Comparison of ENCODE assay signal across 14 cellular contexts in genomic region chr2:150141241-150142001, GRCh38.
DNase-seq lines count a peak whose midpoint lies in the region; TF ChIP-seq lines count a peak whose summit lies in the region.
"Had no signal": no experiment of that assay in that cellular context is flagged by ENCODE, and none has a peak within 500 bp of the region (broad histone marks: within the 10 kb centered on the region; RNA-seq: fewer than 3 reads in every experiment).

No MANE protein-coding gene starts in this region.

- TF ChIP-seq CTCF in DOHH2 (IDR thresholded peaks at IDR 0.05; ENCODE audit: low read depth, low read length, poor library complexity, severe bottlenecking) (no peak), sigmoid colon (IDR thresholded peaks at IDR 0.05) (no peak)

- no peak for TF ChIP-seq EP300 in sigmoid colon (IDR thresholded peaks at IDR 0.05)

- H3K4me1 ChIP-seq in DOHH2 (ENCODE audit: control insufficient read depth, low read length) (peaks cover 13% of the 10 kb centered on the region), SJSA1 (replicated peaks) (peaks cover 45% of the 10 kb centered on the region), sigmoid colon (peaks cover 0 to 4% (median 0%) of the 10 kb centered on the region in 4 donors)
- H3K4me1 ChIP-seq: thyroid gland had no signal

- intact Hi-C loops in sigmoid colon (cut with DNase I): no loop called here

- H3K4me2 ChIP-seq in DOHH2 (ENCODE audit: low read length): peak overlapping the region; percentile 23; the same call in 1 of the 2 replicates

- H3K4me3 ChIP-seq in DOHH2 (ENCODE audit: low read length): peak overlapping the region; percentile 2; the same call in 1 of the 2 replicates
- H3K4me3 ChIP-seq in Jurkat, Clone E6-1 (ENCODE audit: low read length): no peak overlapping the region
- H3K4me3 ChIP-seq in SJSA1: no peak overlapping the region
- H3K4me3 ChIP-seq in sigmoid colon: no peak overlapping the region
- H3K4me3 ChIP-seq: left ventricle myocardium inferior, thyroid gland had no signal

- peaks cover 4% of the 10 kb centered on the region; the same call in 1 of the 2 replicates for H3K9me3 ChIP-seq in DOHH2 (ENCODE audit: control insufficient read depth, insufficient read depth, low read length)
- peaks cover under 1% of the 10 kb centered on the region; the same call in 1 of the 2 replicates for H3K9me3 ChIP-seq in SJSA1 (replicated peaks)
- peaks cover 0 to 4% (median 2%) of the 10 kb centered on the region in 4 donors for H3K9me3 ChIP-seq in sigmoid colon
- H3K9me3 ChIP-seq: thyroid gland had no signal

- no peak for TF ChIP-seq POLR2A in sigmoid colon (IDR thresholded peaks at IDR 0.05)

- H3K9me2 ChIP-seq in DOHH2 (replicated peaks; ENCODE audit: control insufficient read depth, low read length): no peaks in the 10 kb centered on the region

- no peaks in the 10 kb centered on the region for H4K20me1 ChIP-seq in DOHH2 (ENCODE audit: control insufficient read depth, insufficient read depth, low read depth, low read length)

- 9 to 28% methylated on average over 4 of the region's 4 CpGs for WGBS in sigmoid colon, 2 donors

- H3F3A ChIP-seq in DOHH2 (ENCODE audit: control insufficient read depth, insufficient read depth): no peaks in the 10 kb centered on the region

- H3K27me3 ChIP-seq in DOHH2 (ENCODE audit: control insufficient read depth, low read length): no peaks in the 10 kb centered on the region
- H3K27me3 ChIP-seq in SJSA1 (replicated peaks): no peaks in the 10 kb centered on the region
- no peaks in the 10 kb centered on the region for H3K27me3 ChIP-seq in sigmoid colon
- H3K27me3 ChIP-seq: thyroid gland had no signal

- H3K27ac ChIP-seq in DOHH2 (ENCODE audit: low read depth, low read length) (peak overlapping the region; percentile 14; the same call in 1 of the 2 replicates), SJSA1 (peak overlapping the region; percentile 89), sigmoid colon (no peak overlapping the region)
- H3K27ac ChIP-seq: left ventricle myocardium inferior, thyroid gland had no signal

- DNase-seq in Jurkat, Clone E6-1 (ENCODE audit: low read depth, low spot score): peak; percentile 16
- DNase-seq in SJSA1 (ENCODE audit: low read depth in 1 of 2, low spot score in 2 of 2): no peak
- DNase-seq in iris pigment epithelial cell (ENCODE audit: low read depth): peak; percentile 58
- no peak for DNase-seq in NCI-H1694 treated with DMSO at 0.1 percent for 48 hours (lab: John Stamatoyannopoulos, UW)
- no peak for DNase-seq in sigmoid colon
- DNase-seq in SHP77 (lab: John Stamatoyannopoulos, UW): no peak
- DNase-seq in SKM-1 treated with dmso at 0.1 percent for 144 hours (lab: John Stamatoyannopoulos, UW; ENCODE audit: unreplicated experiment): no peak
- DNase-seq: activated CD4-positive, alpha-beta T cell treated with anti-CD3 and anti-CD28 coated beads, Interleukin-2, amount 50 U/mL, for 48 hours; activated gamma-delta T cell treated with Interleukin-2 at 50 U/mL for 16 hours; CD8-positive, alpha-beta memory T cell; Karpas-422; left ventricle myocardium inferior; thyroid gland had no signal

- no peaks in the 10 kb centered on the region for H3K79me2 ChIP-seq in DOHH2 (ENCODE audit: control insufficient read depth, low read length)

- H3K36me3 ChIP-seq in DOHH2 (ENCODE audit: control insufficient read depth, low read length) (no peaks in the 10 kb centered on the region), SJSA1 (no peaks in the 10 kb centered on the region), sigmoid colon (no peaks in the 10 kb centered on the region)
- H3K36me3 ChIP-seq: left ventricle myocardium inferior, thyroid gland had no signal

Comparison
In these comparisons a context has a peak if more than half of its experiments do, and no peak if none do; other contexts are left out.
1. H3K27ac ChIP-seq: peak in DOHH2 (single experiment) and SJSA1 (single experiment); none in sigmoid colon (0 of 4).
2. DNase-seq: peak in Jurkat, Clone E6-1 (single experiment) and iris pigment epithelial cell (single experiment); none in SJSA1 (0 of 2), NCI-H1694 treated with DMSO at 0.1 percent for 48 hours (single experiment), sigmoid colon (single experiment), SHP77 (0 of 2) and SKM-1 treated with dmso at 0.1 percent for 144 hours (single experiment).